Comparison of ENCODE assay signal across 24 cellular contexts in the genomic region with DNA sequence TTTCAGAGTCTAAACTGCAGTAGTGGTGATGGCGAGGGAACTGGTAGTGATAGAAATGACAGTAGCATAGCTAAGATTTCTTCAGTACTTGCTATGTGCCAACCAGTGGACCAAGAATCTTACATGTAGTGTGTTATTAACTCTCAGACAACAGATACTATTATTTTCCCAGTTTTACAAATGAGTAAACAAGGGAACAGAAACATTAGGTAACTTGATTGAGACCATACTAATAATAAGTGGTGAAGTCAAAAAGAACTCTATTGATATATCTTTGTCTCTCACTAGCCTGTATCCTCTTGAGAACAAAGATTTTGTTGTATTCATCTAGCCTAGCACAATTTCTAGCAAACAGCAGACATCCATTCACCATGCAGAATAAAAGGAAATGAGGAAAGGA.
DNase-seq lines count a peak whose midpoint lies in the region; ATAC-seq and FAIRE-seq lines count a peak whose summit lies in the region.
"Had no signal": no experiment of that assay in that cellular context is flagged by ENCODE, and none has a peak within 500 bp of the region (broad histone marks: within the 10 kb centered on the region; RNA-seq: fewer than 3 reads in every experiment).

No MANE protein-coding gene starts in this region.

- H3K4me1 Mint-ChIP-seq in effector memory CD8-positive, alpha-beta T cell (ENCODE audit: low read depth in 2 of 2) = peaks cover 0 to 3% of the 10 kb centered on the region in 2 donors
- peaks cover 5% of the 10 kb centered on the region for H3K4me1 Mint-ChIP-seq in activated naive CD8-positive, alpha-beta T cell treated with anti-CD3 and anti-CD28 coated beads, Interleukin-2, amount 50 U/mL, for 24 hours

- DNase-seq in SK-MEL-5 (ENCODE audit: low read depth, low spot score) (peak; percentile 40), frontal cortex (ENCODE audit: low spot score in 2 of 2) (no peak), medulla oblongata (ENCODE audit: extremely low spot score) (peak; percentile 66), superior temporal gyrus (ENCODE audit: extremely low spot score) (peak; percentile 73), NCI-H187 (lab: John Stamatoyannopoulos, UW) (no peak)
- DNase-seq in effector memory CD8-positive, alpha-beta T cell = no peak
- DNase-seq in activated naive CD8-positive, alpha-beta T cell treated with anti-CD3 and anti-CD28 coated beads, Interleukin-2, amount 50 U/mL, for 24 hours = no peak
- DNase-seq: CD4-positive, CD25-positive, alpha-beta regulatory T cell; DMS53; GOT3; HFFc6; IMR-90; KG1; MG63; NCI-H1105 treated with DMSO at 0.1 percent for 48 hours; NCI-H146; NCI-H2029; NCI-H446 treated with DMSO at 0.1 percent for 48 hours; NCI-H526; Right ventricle myocardium superior; RPMI8226 had no signal

- no peaks in the 10 kb centered on the region for H3K27me3 Mint-ChIP-seq in effector memory CD8-positive, alpha-beta T cell
- no peaks in the 10 kb centered on the region for H3K27me3 Mint-ChIP-seq in activated naive CD8-positive, alpha-beta T cell treated with anti-CD3 and anti-CD28 coated beads, Interleukin-2, amount 50 U/mL, for 24 hours
- H3K27me3 Mint-ChIP-seq: CD4-positive, CD25-positive, alpha-beta regulatory T cell had no signal

- H3K4me3 Mint-ChIP-seq in effector memory CD8-positive, alpha-beta T cell = no peak overlapping the region
- H3K4me3 Mint-ChIP-seq in activated naive CD8-positive, alpha-beta T cell treated with anti-CD3 and anti-CD28 coated beads, Interleukin-2, amount 50 U/mL, for 24 hours = no peak overlapping the region
- H3K4me3 Mint-ChIP-seq: CD4-positive, CD25-positive, alpha-beta regulatory T cell; HFFc6 had no signal

- no peaks in the 10 kb centered on the region for H3K36me3 Mint-ChIP-seq in effector memory CD8-positive, alpha-beta T cell (ENCODE audit: insufficient read depth)
- peaks cover 4% of the 10 kb centered on the region for H3K36me3 Mint-ChIP-seq in activated naive CD8-positive, alpha-beta T cell treated with anti-CD3 and anti-CD28 coated beads, Interleukin-2, amount 50 U/mL, for 24 hours (ENCODE audit: low read depth)

- FAIRE-seq in frontal cortex (lab: Jason Lieb, UNC) = peak; percentile 88
- FAIRE-seq: A204.1, D721Med, GM18507 had no signal

- no peaks in the 10 kb centered on the region for H3K9me3 Mint-ChIP-seq in effector memory CD8-positive, alpha-beta T cell
- H3K9me3 Mint-ChIP-seq in activated naive CD8-positive, alpha-beta T cell treated with anti-CD3 and anti-CD28 coated beads, Interleukin-2, amount 50 U/mL, for 24 hours = no peaks in the 10 kb centered on the region
- H3K9me3 Mint-ChIP-seq: HFFc6 had no signal

- no peak for ATAC-seq in effector memory CD8-positive, alpha-beta T cell (replicated peaks)
- ATAC-seq in activated naive CD8-positive, alpha-beta T cell treated with anti-CD3 and anti-CD28 coated beads, Interleukin-2, amount 50 U/mL, for 24 hours = no peak

- no peak overlapping the region for H3K27ac Mint-ChIP-seq in effector memory CD8-positive, alpha-beta T cell
- no peak overlapping the region for H3K27ac Mint-ChIP-seq in activated naive CD8-positive, alpha-beta T cell treated with anti-CD3 and anti-CD28 coated beads, Interleukin-2, amount 50 U/mL, for 24 hours
- H3K27ac Mint-ChIP-seq: CD4-positive, CD25-positive, alpha-beta regulatory T cell; HFFc6 had no signal

- in situ Hi-C loops in SK-MEL-5 (cut with HindIII; ENCODE audit: low pct_unique_long_range_greater_than_20kb, low sequenced_read_pairs) = no loop called here

Comparison
In these comparisons a context has a peak if more than half of its experiments do, and no peak if none do; other contexts are left out.
1. DNase-seq: peak in SK-MEL-5 (single experiment), medulla oblongata (single experiment) and superior temporal gyrus (single experiment); none in frontal cortex (0 of 2), effector memory CD8-positive, alpha-beta T cell (0 of 3), activated naive CD8-positive, alpha-beta T cell treated with anti-CD3 and anti-CD28 coated beads, Interleukin-2, amount 50 U/mL, for 24 hours (single experiment) and NCI-H187 (0 of 2).